In genomic region chr15:29400701-29401100, GRCh38 we compare ENCODE assay signal across 30 cellular contexts.
"Had no signal": no experiment of that assay in that cellular context is flagged by ENCODE, and none has a peak within 500 bp of the region (broad histone marks: within the 10 kb centered on the region; RNA-seq: fewer than 3 reads in every experiment).

No MANE protein-coding gene starts in this region.

- H3K27ac Mint-ChIP-seq: activated CD4-positive, alpha-beta T cell treated with anti-CD3 and anti-CD28 coated beads, Interleukin-2, amount 10 ng/mL, durations not matched to agents 7 days and 5 days; activated CD8-positive, alpha-beta T cell treated with anti-CD3 and anti-CD28 coated beads for 36 hours; activated T-helper 17 cell treated with anti-CD3 and anti-CD28 coated beads, Interleukin-2, amount 50 U/mL, for 72 hours; mesothelial cell of epicardium; naive B cell; progenitor cell of endocrine pancreas; stimulated activated effector memory CD8-positive, alpha-beta T cell treated with anti-CD3 and anti-CD28 coated beads, Interleukin-12 subunit alpha, Interleukin-12 subunit beta, amount 100 ng/mL, for 72 hours; stimulated activated naive CD8-positive, alpha-beta T cell treated with anti-CD3 and anti-CD28 coated beads, Interleukin-15, Interleukin-2, amounts not matched to agents 100 ng/mL and 50 ng/mL, for 24 hours had no signal

- H3K36me3 ChIP-seq: ovary, upper lobe of left lung, vagina had no signal

- ATAC-seq: activated CD4-positive, CD25-positive, alpha-beta regulatory T cell treated with anti-CD3 and anti-CD28 coated beads, Interleukin-2, amount 50 U/mL, for 24 hours; activated CD8-positive, alpha-beta T cell treated with anti-CD3 and anti-CD28 coated beads for 36 hours; activated T-cell treated with anti-CD3 and anti-CD28 coated beads, Interleukin-2, amount 50 U/mL, for 4 hours; activated T-helper 17 cell treated with anti-CD3 and anti-CD28 coated beads, Interleukin-2, amount 50 U/mL, for 72 hours; esophagus mucosa; sciatic nerve; stimulated activated effector memory CD8-positive, alpha-beta T cell treated with anti-CD3 and anti-CD28 coated beads, Interleukin-12 subunit alpha, Interleukin-12 subunit beta, amount 100 ng/mL, for 72 hours had no signal

- H3K27ac ChIP-seq: ovary, skin epidermis, upper lobe of left lung, vagina had no signal

- H3K4me3 ChIP-seq: ovary, skin epidermis, upper lobe of left lung, vagina had no signal

- DNase-seq: activated CD4-positive, alpha-beta T cell treated with anti-CD3 and anti-CD28 coated beads, Interleukin-2, amount 10 ng/mL, durations not matched to agents 7 days and 5 days; activated CD8-positive, alpha-beta T cell treated with anti-CD3 and anti-CD28 coated beads for 36 hours; activated gamma-delta T cell treated with Interleukin-2 at 50 U/mL for 16 hours; activated naive CD4-positive, alpha-beta T cell treated with anti-CD3 and anti-CD28 coated beads, Interleukin-2, amount 50 U/mL, for 16 hours; activated T-cell treated with anti-CD3 and anti-CD28 coated beads, Interleukin-2, amount 50 U/mL, for 4 hours; amygdala; caudate nucleus; foreskin fibroblast; head of caudate nucleus; hippocampal formation; left colon; mammary epithelial cell; naive B cell; ovary; retina; stimulated activated CD4-positive, alpha-beta T cell treated with anti-CD3 and anti-CD28 coated beads, Interleukin-12 subunit alpha, Interleukin-12 subunit beta, amount 100 ng/mL, for 4 hours; stimulated activated CD4-positive, alpha-beta T cell treated with anti-CD3 and anti-CD28 coated beads, Interleukin-4, amount 100 ng/mL, for 24 hours; substantia nigra; T-helper 1 cell; upper lobe of left lung had no signal

- H3K27me3 Mint-ChIP-seq: progenitor cell of endocrine pancreas had no signal

- H3K27me3 ChIP-seq: ovary, upper lobe of left lung, vagina had no signal

- H3K4me1 ChIP-seq: upper lobe of left lung, vagina had no signal

- H3K4me3 Mint-ChIP-seq: activated CD4-positive, alpha-beta T cell treated with anti-CD3 and anti-CD28 coated beads, Interleukin-2, amount 10 ng/mL, durations not matched to agents 7 days and 5 days; activated CD8-positive, alpha-beta T cell treated with anti-CD3 and anti-CD28 coated beads for 36 hours; activated T-cell treated with anti-CD3 and anti-CD28 coated beads, Interleukin-2, amount 50 U/mL, for 4 hours; activated T-helper 17 cell treated with anti-CD3 and anti-CD28 coated beads, Interleukin-2, amount 50 U/mL, for 72 hours; mesothelial cell of epicardium; naive B cell; stimulated activated effector memory CD8-positive, alpha-beta T cell treated with anti-CD3 and anti-CD28 coated beads, Interleukin-12 subunit alpha, Interleukin-12 subunit beta, amount 100 ng/mL, for 72 hours; stimulated activated naive CD8-positive, alpha-beta T cell treated with anti-CD3 and anti-CD28 coated beads, Interleukin-15, Interleukin-2, amounts not matched to agents 100 ng/mL and 50 ng/mL, for 24 hours had no signal

- H3K36me3 Mint-ChIP-seq: mesothelial cell of epicardium; naive B cell; stimulated activated effector memory CD8-positive, alpha-beta T cell treated with anti-CD3 and anti-CD28 coated beads, Interleukin-12 subunit alpha, Interleukin-12 subunit beta, amount 100 ng/mL, for 72 hours had no signal

- H3K4me1 Mint-ChIP-seq: activated CD4-positive, alpha-beta T cell treated with anti-CD3 and anti-CD28 coated beads, Interleukin-2, amount 10 ng/mL, durations not matched to agents 7 days and 5 days; activated T-helper 17 cell treated with anti-CD3 and anti-CD28 coated beads, Interleukin-2, amount 50 U/mL, for 72 hours; mesothelial cell of epicardium; stimulated activated effector memory CD8-positive, alpha-beta T cell treated with anti-CD3 and anti-CD28 coated beads, Interleukin-12 subunit alpha, Interleukin-12 subunit beta, amount 100 ng/mL, for 72 hours had no signal

- H3K9me3 Mint-ChIP-seq: activated CD4-positive, alpha-beta T cell treated with anti-CD3 and anti-CD28 coated beads, Interleukin-2, amount 10 ng/mL, durations not matched to agents 7 days and 5 days; activated CD8-positive, alpha-beta T cell treated with anti-CD3 and anti-CD28 coated beads for 36 hours; activated T-cell treated with anti-CD3 and anti-CD28 coated beads, Interleukin-2, amount 50 U/mL, for 4 hours; activated T-helper 17 cell treated with anti-CD3 and anti-CD28 coated beads, Interleukin-2, amount 50 U/mL, for 72 hours; mesothelial cell of epicardium; stimulated activated effector memory CD8-positive, alpha-beta T cell treated with anti-CD3 and anti-CD28 coated beads, Interleukin-12 subunit alpha, Interleukin-12 subunit beta, amount 100 ng/mL, for 72 hours; stimulated activated naive CD8-positive, alpha-beta T cell treated with anti-CD3 and anti-CD28 coated beads, Interleukin-15, Interleukin-2, amounts not matched to agents 100 ng/mL and 50 ng/mL, for 24 hours had no signal
